8 cellular contexts compared by ENCODE assay signal in genomic region chr20:35617397-35618031, GRCh38. TPM values are rescaled to one million over a fixed set of nuclear protein-coding genes. Genes with fewer than 3 reads are reported as not detected.
DNase-seq lines count a peak whose midpoint lies in the region; ATAC-seq and TF ChIP-seq lines count a peak whose summit lies in the region.

No MANE protein-coding gene starts in this region.

- H3K27ac ChIP-seq in WERI-Rb-1: no peak overlapping the region
- peak overlapping the region; percentile 33 for H3K27ac ChIP-seq in mesodermal cell (ENCODE audit: low read depth, low read length, severe bottlenecking)
- peak overlapping the region; percentile 83 to 93 for H3K27ac ChIP-seq in testis

- intact Hi-C loops in testis (cut with DNase I; ENCODE audit: low total_unique reads): no loop called here

- peaks cover 8% of the 10 kb centered on the region for H3K4me1 ChIP-seq in mesodermal cell (ENCODE audit: control insufficient read depth, insufficient read depth, low read length, poor library complexity, severe bottlenecking)
- peaks cover 24% of the 10 kb centered on the region for H3K4me1 ChIP-seq in testis

- WGBS in mesodermal cell (ENCODE audit: insufficient coverage in 2 of 2), 2 experiments: 16 to 23% methylated on average over 15 to 18 of the region's 19 CpGs
- WGBS in testis, 2 donors: 0 to 6% methylated on average over 15 to 19 of the region's 19 CpGs

- H3K4me3 ChIP-seq in WERI-Rb-1 (ENCODE audit: low read depth, low read length) (peak overlapping the region; percentile 59), mesodermal cell (ENCODE audit: extremely low read depth, insufficient read depth, low read length, poor library complexity, severe bottlenecking) (peak overlapping the region; percentile 29), testis (peak overlapping the region; percentile 58 to 69)

- TF ChIP-seq POLR2A in testis (IDR thresholded peaks at IDR 0.05): no peak

- peak overlapping the region; percentile 83 to 98 for H3K27ac Mint-ChIP-seq in effector memory CD8-positive, alpha-beta T cell

- H3K27me3 ChIP-seq in WERI-Rb-1 (ENCODE audit: insufficient read depth, low read depth, severe bottlenecking): no peaks in the 10 kb centered on the region
- no peaks in the 10 kb centered on the region for H3K27me3 ChIP-seq in testis

- peak overlapping the region; percentile 89 to 90 for H3K4me3 Mint-ChIP-seq in effector memory CD8-positive, alpha-beta T cell

- peaks cover 34 to 35% of the 10 kb centered on the region in 2 donors for H3K4me1 Mint-ChIP-seq in effector memory CD8-positive, alpha-beta T cell (ENCODE audit: low read depth in 2 of 2)

- peaks cover 48% of the 10 kb centered on the region for H3K36me3 Mint-ChIP-seq in effector memory CD8-positive, alpha-beta T cell (ENCODE audit: insufficient read depth)

- H3K9me3 ChIP-seq in WERI-Rb-1 (ENCODE audit: severe bottlenecking): no peaks in the 10 kb centered on the region
- H3K9me3 ChIP-seq in mesodermal cell (ENCODE audit: control insufficient read depth, low read length): no peaks in the 10 kb centered on the region
- no peaks in the 10 kb centered on the region for H3K9me3 ChIP-seq in testis

- H3K9me3 Mint-ChIP-seq in effector memory CD8-positive, alpha-beta T cell: no peaks in the 10 kb centered on the region

- H3K36me3 ChIP-seq in WERI-Rb-1 (no peaks in the 10 kb centered on the region), mesodermal cell (ENCODE audit: control insufficient read depth, insufficient read depth, low read length) (peaks cover 12% of the 10 kb centered on the region), testis (ENCODE audit: low read depth, missing control alignments) (no peaks in the 10 kb centered on the region)

- no peaks in the 10 kb centered on the region for H3K27me3 Mint-ChIP-seq in effector memory CD8-positive, alpha-beta T cell

- peak; percentile 48 for TF ChIP-seq CTCF in WERI-Rb-1 (IDR thresholded peaks at IDR 0.05; ENCODE audit: low read depth, low read length)
- TF ChIP-seq CTCF in testis (IDR thresholded peaks at IDR 0.05): peak; percentile 11 to 28 (median 19)

- ATAC-seq in effector memory CD8-positive, alpha-beta T cell (replicated peaks): no peak

- DNase-seq in activated T-cell treated with anti-CD3 and anti-CD28 coated beads for 48 hours (ENCODE audit: low read depth): peak; percentile 50
- no peak for DNase-seq in activated T-cell treated with anti-CD3 and anti-CD28 coated beads for 4 hours
- peak; percentile 35 for DNase-seq in NCI-H1694 (lab: John Stamatoyannopoulos, UW)
- DNase-seq in WERI-Rb-1: peak; percentile 62
- DNase-seq in effector memory CD8-positive, alpha-beta T cell: peak in 1 of 3 experiments; percentile 17
- DNase-seq in testis: peak; percentile 54
- DNase-seq in middle frontal gyrus (ENCODE audit: extremely low spot score, low spot score): no peak

RNA-seq across cellular contexts. Expression of gene SPAG4, which starts 1.9 kb away (rescaled TPM):
- polyA plus RNA-seq in mesodermal cell (2013, experiment 1 of 2): 5.2 TPM
- polyA plus RNA-seq in mesodermal cell (2013, experiment 2 of 2): 3.7 TPM
- total RNA-seq in testis: 10 to 100 TPM; 21.6 to 49.0 TPM
- polyA plus RNA-seq in testis (ENCODE audit: insufficient read depth, low read depth, low replicate concordance): 39.0 TPM

RNA-seq across cellular contexts. Expression of gene CPNE1, which starts 47.2 kb away (rescaled TPM):
- polyA plus RNA-seq in mesodermal cell (2013, experiment 1 of 2): 354 TPM
- polyA plus RNA-seq in mesodermal cell (2013, experiment 2 of 2): 292 TPM
- 100 to 1,000 TPM in 1 of 2 donors, 10 to 100 TPM in 1; 60.6 to 103 TPM for total RNA-seq in testis
- 105 TPM for polyA plus RNA-seq in testis (ENCODE audit: insufficient read depth, low read depth, low replicate concordance)

RNA-seq across cellular contexts. Expression of gene RBM12, which starts 47.2 kb away (rescaled TPM):
- polyA plus RNA-seq in mesodermal cell (2013, experiment 1 of 2): 43.2 TPM
- 51.6 TPM for polyA plus RNA-seq in mesodermal cell (2013, experiment 2 of 2)
- 10 to 100 TPM; 40.8 to 46.3 TPM for total RNA-seq in testis
- polyA plus RNA-seq in testis (ENCODE audit: insufficient read depth, low read depth, low replicate concordance): 54.9 TPM

Comparison
In these comparisons a context has a peak if more than half of its experiments do, and no peak if none do; other contexts are left out.
1. DNase-seq: peak in activated T-cell treated with anti-CD3 and anti-CD28 coated beads for 48 hours (single experiment), NCI-H1694 (single experiment), WERI-Rb-1 (single experiment) and testis (single experiment); none in activated T-cell treated with anti-CD3 and anti-CD28 coated beads for 4 hours (single experiment) and middle frontal gyrus (single experiment).
2. Peak in every context shown above with its lines, with median percentiles within 50 percentile points of each other: H3K4me3 ChIP-seq.